14 cellular contexts compared by ENCODE assay signal in genomic region chr11:19080579-19080993, GRCh38. TPM values are rescaled to one million over a fixed set of nuclear protein-coding genes. Genes with fewer than 3 reads are reported as not detected.
DNase-seq lines count a peak whose midpoint lies in the region; ATAC-seq, FAIRE-seq and TF ChIP-seq lines count a peak whose summit lies in the region.
"Had no signal": no experiment of that assay in that cellular context is flagged by ENCODE, and none has a peak within 500 bp of the region (broad histone marks: within the 10 kb centered on the region; RNA-seq: fewer than 3 reads in every experiment).

No MANE protein-coding gene starts in this region.

- no peak overlapping the region for H3K27ac ChIP-seq in kidney (ENCODE audit: low read depth in 2 of 2, low read length in 2 of 2)
- H3K27ac ChIP-seq: neutrophil had no signal

- H3K27me3 ChIP-seq in bronchial epithelial cell (ENCODE audit: control insufficient read depth, insufficient read depth, low read length), result no peaks in the 10 kb centered on the region

- FAIRE-seq in bronchial epithelial cell (lab: Jason Lieb, UNC), result peak; percentile 92
- no peak for FAIRE-seq in kidney (lab: Jason Lieb, UNC)
- FAIRE-seq: D721Med, GM12891, islet of Langerhans had no signal

- H3K4me3 ChIP-seq in bronchial epithelial cell (ENCODE audit: low read depth, low read length) (no peak overlapping the region), kidney (ENCODE audit: low read length in 2 of 2) (no peak overlapping the region)

- POLR2A ChIA-PET in activated CD4-positive, alpha-beta memory T cell treated with anti-CD3 and anti-CD28 coated beads, Interleukin-2, amount 10 ng/mL, durations not matched to agents 7 days and 5 days (lab: Charles Lee), result no interaction called here

- no peaks in the 10 kb centered on the region for H3K36me3 Mint-ChIP-seq in activated CD4-positive, alpha-beta memory T cell treated with anti-CD3 and anti-CD28 coated beads, Interleukin-2, amount 10 ng/mL, durations not matched to agents 7 days and 5 days (ENCODE audit: low read depth)

- H3K9me3 Mint-ChIP-seq in activated CD4-positive, alpha-beta memory T cell treated with anti-CD3 and anti-CD28 coated beads, Interleukin-2, amount 10 ng/mL, durations not matched to agents 7 days and 5 days, result no peaks in the 10 kb centered on the region
- H3K9me3 Mint-ChIP-seq: activated naive CD8-positive, alpha-beta T cell treated with anti-CD3 and anti-CD28 coated beads, Interleukin-2, amount 50 U/mL, for 24 hours had no signal

- CTCF ChIA-PET in activated CD4-positive, alpha-beta memory T cell treated with anti-CD3 and anti-CD28 coated beads, Interleukin-2, amount 10 ng/mL, durations not matched to agents 7 days and 5 days (lab: Charles Lee), result interaction anchor here (1.3 to 3.1 kb wide), 2 partner anchors 9 to 41 kb away, joined by 3 to 20 read pairs; no protein-coding TSS in a partner anchor

- H3K4me3 Mint-ChIP-seq in activated CD4-positive, alpha-beta memory T cell treated with anti-CD3 and anti-CD28 coated beads, Interleukin-2, amount 10 ng/mL, durations not matched to agents 7 days and 5 days, result no peak overlapping the region
- H3K4me3 Mint-ChIP-seq: activated naive CD8-positive, alpha-beta T cell treated with anti-CD3 and anti-CD28 coated beads, Interleukin-2, amount 50 U/mL, for 24 hours had no signal

- intact Hi-C loops in kidney (cut with DNase I), result no loop called here

- DNase-seq in LHCN-M2 (ENCODE audit: low read depth), result peak; percentile 91
- DNase-seq in bronchial epithelial cell (ENCODE audit: low read depth), result peak; percentile 78
- peak; percentile 77 for DNase-seq in kidney
- peak; percentile 50 for DNase-seq in stromal cell of bone marrow (ENCODE audit: low read depth)
- DNase-seq in activated CD8-positive, alpha-beta memory T cell treated with anti-CD3 and anti-CD28 coated beads, Interleukin-2, amount 50 U/mL, for 48 hours, result no peak
- DNase-seq in activated CD4-positive, alpha-beta memory T cell treated with anti-CD3 and anti-CD28 coated beads, Interleukin-2, amount 10 ng/mL, durations not matched to agents 7 days and 5 days, result no peak
- DNase-seq: activated naive CD8-positive, alpha-beta T cell treated with anti-CD3 and anti-CD28 coated beads, Interleukin-2, amount 50 U/mL, for 24 hours; T-helper 9 cell had no signal

- no peaks in the 10 kb centered on the region for H3K9me3 ChIP-seq in kidney (ENCODE audit: control insufficient read depth in 1 of 2, low read length in 2 of 2)
- H3K9me3 ChIP-seq: neutrophil had no signal

- H3K27ac Mint-ChIP-seq in activated CD4-positive, alpha-beta memory T cell treated with anti-CD3 and anti-CD28 coated beads, Interleukin-2, amount 10 ng/mL, durations not matched to agents 7 days and 5 days, result no peak overlapping the region
- H3K27ac Mint-ChIP-seq: activated naive CD8-positive, alpha-beta T cell treated with anti-CD3 and anti-CD28 coated beads, Interleukin-2, amount 50 U/mL, for 24 hours had no signal

- H3K9ac ChIP-seq in kidney (ENCODE audit: low read length in 2 of 2), result no peak overlapping the region

- H3K27me3 Mint-ChIP-seq in activated CD4-positive, alpha-beta memory T cell treated with anti-CD3 and anti-CD28 coated beads, Interleukin-2, amount 10 ng/mL, durations not matched to agents 7 days and 5 days, result peaks cover 17% of the 10 kb centered on the region

- H3K4me1 Mint-ChIP-seq in activated CD4-positive, alpha-beta memory T cell treated with anti-CD3 and anti-CD28 coated beads, Interleukin-2, amount 10 ng/mL, durations not matched to agents 7 days and 5 days, result no peaks in the 10 kb centered on the region

- H3K4me1 ChIP-seq in kidney (ENCODE audit: control insufficient read depth in 1 of 2, insufficient read depth in 1 of 2, low read depth in 1 of 2, low read length in 2 of 2), result no peaks in the 10 kb centered on the region

- TF ChIP-seq CTCF in bronchial epithelial cell (IDR thresholded peaks at IDR 0.05; ENCODE audit: insufficient read depth, low read length, severe bottlenecking), result no peak
- TF ChIP-seq CTCF in kidney (IDR thresholded peaks at IDR 0.05; ENCODE audit: borderline replicate concordance, extremely low read depth, insufficient read depth), result no peak

- ATAC-seq in GM19397 (IDR thresholded peaks at IDR 0.05; ENCODE audit: unreplicated experiment), result no peak
- ATAC-seq: activated naive CD8-positive, alpha-beta T cell treated with anti-CD3 and anti-CD28 coated beads, Interleukin-2, amount 50 U/mL, for 24 hours had no signal

- H3K36me3 ChIP-seq in bronchial epithelial cell (ENCODE audit: control insufficient read depth, insufficient read depth, low read length) (no peaks in the 10 kb centered on the region), kidney (ENCODE audit: control insufficient read depth in 1 of 2, insufficient read depth in 2 of 2, low read length in 2 of 2) (no peaks in the 10 kb centered on the region)
- H3K36me3 ChIP-seq: neutrophil had no signal

RNA-seq across cellular contexts. Expression of gene MRGPRX2, which starts 20.1 kb away (rescaled TPM):
- not detected in 2 replicates for total RNA-seq in LHCN-M2 (2014; rRNA removed)
- not detected for polyA plus RNA-seq in LHCN-M2 (2012)
- total RNA-seq in bronchial epithelial cell, result not detected in 2 replicates
- total RNA-seq in kidney, result 0.28 TPM
- not detected for polyA plus RNA-seq in kidney (ENCODE audit: insufficient read depth, low read depth, low replicate concordance)
- not detected for total RNA-seq in activated CD4-positive, alpha-beta memory T cell treated with anti-CD3 and anti-CD28 coated beads, Interleukin-2, amount 10 ng/mL, durations not matched to agents 7 days and 5 days
- total RNA-seq: activated CD8-positive, alpha-beta memory T cell treated with anti-CD3 and anti-CD28 coated beads for 36 hours had no signal

RNA-seq across cellular contexts. Expression of gene ZDHHC13, which starts 36.4 kb away (rescaled TPM):
- total RNA-seq in LHCN-M2 (2014; rRNA removed) (15.8 and 19.6 TPM in 2 replicates), bronchial epithelial cell (21.6 and 34.4 TPM in 2 replicates), kidney (18.9 TPM)
- polyA plus RNA-seq in LHCN-M2 (2012), result 5.1 TPM
- polyA plus RNA-seq in kidney (ENCODE audit: insufficient read depth, low read depth, low replicate concordance), result 13.1 TPM
- 10 to 100 TPM; 26.7 to 26.8 TPM for total RNA-seq in activated CD4-positive, alpha-beta memory T cell treated with anti-CD3 and anti-CD28 coated beads, Interleukin-2, amount 10 ng/mL, durations not matched to agents 7 days and 5 days

Comparison
In these comparisons a context has a peak if more than half of its experiments do, and no peak if none do; other contexts are left out.
1. DNase-seq: peak in LHCN-M2 (single experiment), bronchial epithelial cell (single experiment), kidney (single experiment) and stromal cell of bone marrow (single experiment); none in activated CD8-positive, alpha-beta memory T cell treated with anti-CD3 and anti-CD28 coated beads, Interleukin-2, amount 50 U/mL, for 48 hours (single experiment) and activated CD4-positive, alpha-beta memory T cell treated with anti-CD3 and anti-CD28 coated beads, Interleukin-2, amount 10 ng/mL, durations not matched to agents 7 days and 5 days (single experiment).